In genomic region chr11:106295974-106296373, GRCh38 we compare ENCODE assay signal across 24 cellular contexts.
"Had no signal": no experiment of that assay in that cellular context is flagged by ENCODE, and none has a peak within 500 bp of the region (broad histone marks: within the 10 kb centered on the region; RNA-seq: fewer than 3 reads in every experiment).

No MANE protein-coding gene starts in this region.

- H3K36me3 ChIP-seq: colonic mucosa, esophagus muscularis mucosa, esophagus squamous epithelium, gastrocnemius medialis, gastroesophageal sphincter, heart left ventricle, heart right ventricle had no signal

- ATAC-seq: effector memory CD8-positive, alpha-beta T cell; esophagus mucosa; foreskin keratinocyte; gastrocnemius medialis; gastroesophageal sphincter; heart left ventricle; heart right ventricle had no signal

- H3K4me3 ChIP-seq: colonic mucosa, coronary artery, dorsolateral prefrontal cortex, esophagus muscularis mucosa, esophagus squamous epithelium, gastrocnemius medialis, gastroesophageal sphincter, heart left ventricle, heart right ventricle had no signal

- H3K27me3 ChIP-seq: colonic mucosa, esophagus muscularis mucosa, esophagus squamous epithelium, gastrocnemius medialis, gastroesophageal sphincter, heart left ventricle, heart right ventricle had no signal

- H3K27ac ChIP-seq: colonic mucosa, coronary artery, dorsolateral prefrontal cortex, epithelial cell of prostate, esophagus muscularis mucosa, esophagus squamous epithelium, foreskin keratinocyte, gastrocnemius medialis, gastroesophageal sphincter, heart left ventricle, heart right ventricle had no signal

- H3K4me1 ChIP-seq: colonic mucosa, esophagus muscularis mucosa, foreskin keratinocyte, gastrocnemius medialis, gastroesophageal sphincter, heart left ventricle, heart right ventricle had no signal

- DNase-seq: colonic mucosa; cortex of kidney; dermis blood vessel endothelial cell; dorsolateral prefrontal cortex; effector CD4-positive, alpha-beta T cell; effector CD8-positive, alpha-beta T cell; effector memory CD4-positive, alpha-beta T cell; effector memory CD8-positive, alpha-beta T cell; endodermal cell; erythroblast; esophagus squamous epithelium; foreskin fibroblast; foreskin keratinocyte; foreskin melanocyte; gastrocnemius medialis; glutamatergic neuron; head of caudate nucleus; heart left ventricle; heart right ventricle had no signal

- H3K9me3 ChIP-seq: colonic mucosa, esophagus muscularis mucosa, esophagus squamous epithelium, gastrocnemius medialis, gastroesophageal sphincter had no signal
